In genomic region chr1:227901906-227902640, GRCh38 we compare ENCODE assay signal across 1 cellular context.
TF ChIP-seq lines count a peak whose summit lies in the region.

No MANE protein-coding gene starts in this region.

TF ChIP-seq in H1, 55 proteins besides CTCF, POLR2A, EP300 and RAD21 (continued from another document):
- TF ChIP-seq CHD7 (IDR thresholded peaks at IDR 0.05; ENCODE audit: insufficient replicate concordance, low read length) (no peak), TAF1 (IDR thresholded peaks at IDR 0.05; ENCODE audit: low read depth, low read length) (no peak), E2F6 (IDR thresholded peaks at IDR 0.05) (no peak), CBX8 (IDR thresholded peaks at IDR 0.05; ENCODE audit: borderline replicate concordance, low read depth, low read length) (no peak), TBP (IDR thresholded peaks at IDR 0.05; ENCODE audit: low read depth, low read length) (no peak)
